In the genomic region with DNA sequence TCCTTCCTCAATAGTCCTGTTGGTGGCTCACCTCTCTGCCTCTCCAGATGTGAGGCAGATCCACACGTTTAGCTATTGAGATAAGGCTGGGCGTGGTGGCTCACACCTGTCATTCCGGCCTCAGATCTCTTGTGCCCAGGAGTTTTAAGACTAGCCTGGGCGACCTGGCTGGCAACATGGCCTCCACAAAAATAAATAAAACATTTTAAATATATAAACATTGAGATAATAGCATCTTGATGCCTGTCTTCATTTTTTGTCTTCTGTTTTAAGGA, we compare ENCODE assay signal across 9 cellular contexts. TPM values are rescaled to one million over a fixed set of nuclear protein-coding genes. Genes with fewer than 3 reads are reported as not detected.
DNase-seq lines count a peak whose midpoint lies in the region; ATAC-seq and TF ChIP-seq lines count a peak whose summit lies in the region.
"Had no signal": no experiment of that assay in that cellular context is flagged by ENCODE, and none has a peak within 500 bp of the region (broad histone marks: within the 10 kb centered on the region; RNA-seq: fewer than 3 reads in every experiment).

No MANE protein-coding gene starts in this region.

- CTCF ChIA-PET in activated CD4-positive, alpha-beta T cell treated with anti-CD3 and anti-CD28 coated beads, Interleukin-2, amount 10 ng/mL, durations not matched to agents 7 days and 5 days (lab: Charles Lee) = interaction anchor here (0.5 to 1.1 kb wide), 2 partner anchors 153 to 177 kb away, joined by 3 read pairs; no protein-coding TSS in a partner anchor

- no peaks in the 10 kb centered on the region for H3K27me3 Mint-ChIP-seq in activated CD4-positive, alpha-beta T cell treated with anti-CD3 and anti-CD28 coated beads, Interleukin-2, amount 10 ng/mL, durations not matched to agents 7 days and 5 days
- peaks cover 4% of the 10 kb centered on the region for H3K27me3 Mint-ChIP-seq in T-helper 17 cell
- peaks cover 5% of the 10 kb centered on the region for H3K27me3 Mint-ChIP-seq in glutamatergic neuron (ENCODE audit: unreplicated experiment)
- peaks cover 5% of the 10 kb centered on the region for H3K27me3 Mint-ChIP-seq in stimulated activated naive CD8-positive, alpha-beta T cell treated with anti-CD3 and anti-CD28 coated beads, Interleukin-15, amount 100 ng/mL, for 72 hours

- peak overlapping the region; percentile 79 for H3K27ac Mint-ChIP-seq in activated CD4-positive, alpha-beta T cell treated with anti-CD3 and anti-CD28 coated beads, Interleukin-2, amount 10 ng/mL, durations not matched to agents 7 days and 5 days
- no peak overlapping the region for H3K27ac Mint-ChIP-seq in T-helper 17 cell
- H3K27ac Mint-ChIP-seq in glutamatergic neuron (ENCODE audit: unreplicated experiment) = no peak overlapping the region
- H3K27ac Mint-ChIP-seq in stimulated activated naive CD8-positive, alpha-beta T cell treated with anti-CD3 and anti-CD28 coated beads, Interleukin-15, amount 100 ng/mL, for 72 hours = peak overlapping the region in 1 of 2 donors; percentile 74

- no peak for DNase-seq in activated CD4-positive, alpha-beta T cell treated with anti-CD3 and anti-CD28 coated beads, Interleukin-2, amount 10 ng/mL, durations not matched to agents 7 days and 5 days
- no peak for DNase-seq in activated CD4-positive, alpha-beta T cell treated with anti-CD3 and anti-CD28 coated beads for 48 hours
- DNase-seq in T-helper 17 cell (no peak), glutamatergic neuron (no peak), cortex of kidney (lab: John Stamatoyannopoulos, UW) (no peak), amniotic stem cell (lab: John Stamatoyannopoulos, UW) (no peak)
- no peak for DNase-seq in stimulated activated naive CD8-positive, alpha-beta T cell treated with anti-CD3 and anti-CD28 coated beads, Interleukin-15, amount 100 ng/mL, for 72 hours
- no peak for DNase-seq in stimulated activated CD4-positive, alpha-beta T cell treated with anti-CD3 and anti-CD28 coated beads, Interleukin-4, amount 100 ng/mL, for 24 hours
- DNase-seq: AML-193 had no signal

- H3K9me3 ChIP-seq in T-helper 17 cell (ENCODE audit: control insufficient read depth, low read length, poor library complexity, severe bottlenecking) = no peaks in the 10 kb centered on the region

- POLR2A ChIA-PET in activated CD4-positive, alpha-beta T cell treated with anti-CD3 and anti-CD28 coated beads, Interleukin-2, amount 10 ng/mL, durations not matched to agents 7 days and 5 days (lab: Charles Lee) = no interaction called here

- no peak for ATAC-seq in T-helper 17 cell
- ATAC-seq in stimulated activated naive CD8-positive, alpha-beta T cell treated with anti-CD3 and anti-CD28 coated beads, Interleukin-15, amount 100 ng/mL, for 72 hours = no peak

- H3K36me3 Mint-ChIP-seq in activated CD4-positive, alpha-beta T cell treated with anti-CD3 and anti-CD28 coated beads, Interleukin-2, amount 10 ng/mL, durations not matched to agents 7 days and 5 days (ENCODE audit: low read depth) = peaks cover 6% of the 10 kb centered on the region
- no peaks in the 10 kb centered on the region for H3K36me3 Mint-ChIP-seq in T-helper 17 cell (ENCODE audit: low read depth)
- H3K36me3 Mint-ChIP-seq in glutamatergic neuron (ENCODE audit: unreplicated experiment) = no peaks in the 10 kb centered on the region

- peaks cover 4% of the 10 kb centered on the region for H3K4me1 Mint-ChIP-seq in activated CD4-positive, alpha-beta T cell treated with anti-CD3 and anti-CD28 coated beads, Interleukin-2, amount 10 ng/mL, durations not matched to agents 7 days and 5 days
- H3K4me1 Mint-ChIP-seq in T-helper 17 cell = peaks cover 3% of the 10 kb centered on the region
- H3K4me1 Mint-ChIP-seq in glutamatergic neuron (ENCODE audit: low read depth, unreplicated experiment) = no peaks in the 10 kb centered on the region
- peaks cover 29% of the 10 kb centered on the region for H3K4me1 Mint-ChIP-seq in stimulated activated naive CD8-positive, alpha-beta T cell treated with anti-CD3 and anti-CD28 coated beads, Interleukin-15, amount 100 ng/mL, for 72 hours

- peak overlapping the region; percentile 77 for H3K4me3 Mint-ChIP-seq in activated CD4-positive, alpha-beta T cell treated with anti-CD3 and anti-CD28 coated beads, Interleukin-2, amount 10 ng/mL, durations not matched to agents 7 days and 5 days
- H3K4me3 Mint-ChIP-seq in T-helper 17 cell (peak overlapping the region; percentile 62), glutamatergic neuron (ENCODE audit: unreplicated experiment) (peak overlapping the region; percentile 63)
- peak overlapping the region; percentile 78 to 79 for H3K4me3 Mint-ChIP-seq in stimulated activated naive CD8-positive, alpha-beta T cell treated with anti-CD3 and anti-CD28 coated beads, Interleukin-15, amount 100 ng/mL, for 72 hours

- H3K9me3 Mint-ChIP-seq in activated CD4-positive, alpha-beta T cell treated with anti-CD3 and anti-CD28 coated beads, Interleukin-2, amount 10 ng/mL, durations not matched to agents 7 days and 5 days = peaks cover 2% of the 10 kb centered on the region
- no peaks in the 10 kb centered on the region for H3K9me3 Mint-ChIP-seq in glutamatergic neuron (ENCODE audit: unreplicated experiment)
- H3K9me3 Mint-ChIP-seq in stimulated activated naive CD8-positive, alpha-beta T cell treated with anti-CD3 and anti-CD28 coated beads, Interleukin-15, amount 100 ng/mL, for 72 hours = peaks cover 4 to 5% of the 10 kb centered on the region in 2 donors

- TF ChIP-seq CTCF in glutamatergic neuron (IDR thresholded peaks at IDR 0.05; ENCODE audit: partially characterized antibody, unreplicated experiment) = no peak

RNA-seq across cellular contexts. Expression of gene TMEM250, which starts 1.4 kb away (rescaled TPM):
- 10 to 100 TPM; 50.2 to 56.4 TPM for total RNA-seq in activated CD4-positive, alpha-beta T cell treated with anti-CD3 and anti-CD28 coated beads, Interleukin-2, amount 10 ng/mL, durations not matched to agents 7 days and 5 days
- total RNA-seq in T-helper 17 cell (10 to 100 TPM; 17.9 to 21.8 TPM), glutamatergic neuron (ENCODE audit: unreplicated experiment) (16.0 TPM)

RNA-seq across cellular contexts. Expression of gene NACC2, which starts 25.0 kb away (rescaled TPM):
- 1 to 10 TPM; 4.1 to 4.4 TPM for total RNA-seq in activated CD4-positive, alpha-beta T cell treated with anti-CD3 and anti-CD28 coated beads, Interleukin-2, amount 10 ng/mL, durations not matched to agents 7 days and 5 days
- total RNA-seq in T-helper 17 cell (1 to 10 TPM; 5.8 to 5.9 TPM), glutamatergic neuron (ENCODE audit: unreplicated experiment) (3.9 TPM)
